13 cellular contexts compared by ENCODE assay signal in the genomic region with DNA sequence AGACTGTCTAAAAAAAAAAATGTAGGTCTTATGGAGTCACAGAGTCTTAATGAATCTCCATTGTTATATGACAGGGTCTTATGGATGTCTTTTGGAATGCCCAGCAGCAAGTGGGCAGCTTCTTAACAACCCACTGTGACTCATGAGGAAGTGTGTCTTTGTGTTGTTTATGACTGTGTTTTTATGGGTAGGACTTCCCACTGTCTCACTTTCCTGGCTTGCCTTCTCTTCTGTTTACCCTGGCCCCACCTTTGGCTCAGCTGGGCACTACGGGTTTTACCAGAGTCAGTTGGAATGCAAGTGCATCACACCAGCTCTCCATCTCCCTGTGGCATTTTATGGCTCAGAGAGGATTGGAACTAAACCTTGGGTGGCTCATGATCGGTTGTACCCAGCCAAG.
DNase-seq lines count a peak whose midpoint lies in the region; TF ChIP-seq lines count a peak whose summit lies in the region.
"Had no signal": no experiment of that assay in that cellular context is flagged by ENCODE, and none has a peak within 500 bp of the region (broad histone marks: within the 10 kb centered on the region; RNA-seq: fewer than 3 reads in every experiment).

No MANE protein-coding gene starts in this region.

- H3K27ac Mint-ChIP-seq in dendritic cell treated with granulocyte-macrophage colony-stimulating factor and Interleukin-4, amounts not matched to agents 40 ng/mL and 50 ng/mL, for 4 days, result peak overlapping the region; percentile 97
- H3K27ac Mint-ChIP-seq: natural killer cell, WTC11 had no signal

- no peak overlapping the region for H3K4me3 Mint-ChIP-seq in dendritic cell treated with granulocyte-macrophage colony-stimulating factor and Interleukin-4, amounts not matched to agents 40 ng/mL and 50 ng/mL, for 4 days
- H3K4me3 Mint-ChIP-seq: natural killer cell, WTC11 had no signal

- TF ChIP-seq CTCF in osteoblast (IDR thresholded peaks at IDR 0.05; ENCODE audit: extremely low read depth, low read depth, low read length), result no peak

- peak overlapping the region; percentile 42 for H3K4me2 ChIP-seq in osteoblast (ENCODE audit: insufficient read depth, low read length)
- H3K4me2 ChIP-seq: PC-9 had no signal

- H3K4me3 ChIP-seq in osteoblast (ENCODE audit: insufficient read depth, low read length), result no peak overlapping the region
- H3K4me3 ChIP-seq: PC-9 had no signal

- H3K9me3 ChIP-seq in osteoblast (ENCODE audit: low read depth, low read length), result no peaks in the 10 kb centered on the region

- peaks cover 4% of the 10 kb centered on the region for H3K9me3 Mint-ChIP-seq in dendritic cell treated with granulocyte-macrophage colony-stimulating factor and Interleukin-4, amounts not matched to agents 40 ng/mL and 50 ng/mL, for 4 days
- H3K9me3 Mint-ChIP-seq: natural killer cell had no signal

- no peaks in the 10 kb centered on the region for H3K27me3 ChIP-seq in osteoblast (ENCODE audit: insufficient read depth, low read length)

- DNase-seq in Daoy (ENCODE audit: low read depth), result peak; percentile 96
- DNase-seq in NCI-H2196 (lab: John Stamatoyannopoulos, UW; ENCODE audit: unreplicated experiment), result peak; percentile 43
- DNase-seq in osteoblast (ENCODE audit: insufficient read length, low spot score, missing footprints), result no peak
- no peak for DNase-seq in T-helper 1 cell
- DNase-seq in globus pallidus (ENCODE audit: low spot score), result no peak
- DNase-seq in HEK293T (ENCODE audit: extremely low spot score), result no peak
- DNase-seq in DMS114 treated with DMSO at 0.1 percent for 48 hours (lab: John Stamatoyannopoulos, UW; ENCODE audit: unreplicated experiment), result no peak
- DNase-seq: head of caudate nucleus; natural killer cell; PC-9; stimulated activated CD4-positive, alpha-beta T cell treated with anti-CD3 and anti-CD28 coated beads, Interleukin-2, amount 100 ng/mL, for 24 hours had no signal

- H4K20me1 ChIP-seq in osteoblast (ENCODE audit: insufficient read depth, low read length), result no peaks in the 10 kb centered on the region

- CTCF ChIA-PET in HEK293T (lab: Yijun Ruan, JAX), result no interaction called here

- peaks cover 42% of the 10 kb centered on the region for H3K27me3 Mint-ChIP-seq in dendritic cell treated with granulocyte-macrophage colony-stimulating factor and Interleukin-4, amounts not matched to agents 40 ng/mL and 50 ng/mL, for 4 days

- peak overlapping the region; percentile 52 for H3K27ac ChIP-seq in osteoblast (ENCODE audit: low read depth, low read length)
- H3K27ac ChIP-seq: PC-9 had no signal

- POLR2A ChIA-PET in HEK293T (lab: Yijun Ruan, JAX), result no interaction called here

- H3K4me1 ChIP-seq in osteoblast (ENCODE audit: insufficient read depth, low read length), result peaks cover 22% of the 10 kb centered on the region

- peaks cover 27% of the 10 kb centered on the region for H3K4me1 Mint-ChIP-seq in dendritic cell treated with granulocyte-macrophage colony-stimulating factor and Interleukin-4, amounts not matched to agents 40 ng/mL and 50 ng/mL, for 4 days (ENCODE audit: low read depth)

- no peaks in the 10 kb centered on the region for H3K36me3 Mint-ChIP-seq in dendritic cell treated with granulocyte-macrophage colony-stimulating factor and Interleukin-4, amounts not matched to agents 40 ng/mL and 50 ng/mL, for 4 days (ENCODE audit: low read depth)
- H3K36me3 Mint-ChIP-seq: natural killer cell, WTC11 had no signal

- intact Hi-C loops in dendritic cell treated with granulocyte-macrophage colony-stimulating factor and Interleukin-4, amounts not matched to agents 40 ng/mL and 50 ng/mL, for 4 days (cut with micrococcal nuclease), result loop anchor here (5.0 to 10.0 kb wide), 2 partner anchors 184 to 354 kb away; no protein-coding TSS in a partner anchor

- no peak overlapping the region for H2AFZ ChIP-seq in osteoblast (ENCODE audit: low read length)
- H2AFZ ChIP-seq: PC-9 had no signal

- H3K79me2 ChIP-seq in osteoblast (ENCODE audit: insufficient read depth, low read length), result no peaks in the 10 kb centered on the region

- no peaks in the 10 kb centered on the region for H3K36me3 ChIP-seq in osteoblast (ENCODE audit: insufficient read depth, low read length)

TF ChIP-seq in HEK293T, 16 proteins besides CTCF, POLR2A, EP300 and RAD21:
- TF ChIP-seq ARNT (IDR thresholded peaks at IDR 0.05) (no peak), FOXA1 (IDR thresholded peaks at IDR 0.05) (no peak), ELF4 (IDR thresholded peaks at IDR 0.05) (no peak), BHLHE40 (IDR thresholded peaks at IDR 0.05; ENCODE audit: borderline replicate concordance) (no peak), CTBP1 (IDR thresholded peaks at IDR 0.05; ENCODE audit: borderline replicate concordance) (no peak), FOXM1 (IDR thresholded peaks at IDR 0.05; ENCODE audit: borderline replicate concordance) (no peak), ZNF384 (IDR thresholded peaks at IDR 0.05) (no peak)

Comparison
In these comparisons a context has a peak if more than half of its experiments do, and no peak if none do; other contexts are left out.
1. DNase-seq: peak in Daoy (single experiment) and NCI-H2196 (single experiment); none in osteoblast (single experiment), T-helper 1 cell (0 of 5), globus pallidus (single experiment), HEK293T (single experiment) and DMS114 treated with DMSO at 0.1 percent for 48 hours (single experiment).